Comparison of ENCODE assay signal across 12 cellular contexts in genomic region chr15:59199775-59200465, GRCh38. TPM values are rescaled to one million over a fixed set of nuclear protein-coding genes. Genes with fewer than 3 reads are reported as not detected.
A peak's percentile ranks its signal among the peaks of the same experiment; 100 is the strongest.
DNase-seq lines count a peak whose midpoint lies in the region; ATAC-seq, FAIRE-seq and TF ChIP-seq lines count a peak whose summit lies in the region.
"Had no signal": no experiment of that assay in that cellular context is flagged by ENCODE, and none has a peak within 500 bp of the region (broad histone marks: within the 10 kb centered on the region; RNA-seq: fewer than 3 reads in every experiment).

No MANE protein-coding gene starts in this region.

- H3K4me3 ChIP-seq in HFF-Myc (replicated peaks; ENCODE audit: low read depth, low read length) = no peak overlapping the region
- H3K4me3 ChIP-seq: prostate gland had no signal

- TF ChIP-seq CTCF in HFF-Myc (IDR thresholded peaks at IDR 0.05; ENCODE audit: low read depth, low read length, missing control alignments) (no peak), activated B cell treated with CpG ODN at 0.5 μM for 24 hours (IDR thresholded peaks at IDR 0.05) (no peak)

- CTCF ChIA-PET in activated B cell treated with CpG ODN at 0.5 μM for 24 hours (lab: Charles Lee) = no interaction called here

- peak overlapping the region; percentile 1 for H3K27ac Mint-ChIP-seq in activated B cell treated with CpG ODN at 0.5 μM for 24 hours

- peak; percentile 74 for FAIRE-seq in urothelium cell line (lab: Jason Lieb, UNC)
- FAIRE-seq: colon had no signal

- H3K4me1 Mint-ChIP-seq in activated B cell treated with CpG ODN at 0.5 μM for 24 hours = no peaks in the 10 kb centered on the region

- intact Hi-C loops in activated B cell treated with CpG ODN at 0.5 μM for 24 hours (cut with micrococcal nuclease) = no loop called here

- H3K9me3 Mint-ChIP-seq in activated B cell treated with CpG ODN at 0.5 μM for 24 hours = no peaks in the 10 kb centered on the region

- H3K4me3 Mint-ChIP-seq in activated B cell treated with CpG ODN at 0.5 μM for 24 hours = no peak overlapping the region

- no peak for ATAC-seq in activated B cell treated with CpG ODN at 0.5 μM for 24 hours (ENCODE audit: low read depth)

- peak; percentile 51 for DNase-seq in HFF-Myc (ENCODE audit: extremely low read depth, low read depth)
- DNase-seq in activated B cell treated with CpG ODN at 0.5 μM for 24 hours = no peak
- DNase-seq in foreskin melanocyte = peak; percentile 77
- peak; percentile 72 for DNase-seq in urothelium cell line (ENCODE audit: low spot score)
- no peak for DNase-seq in NCI-H2196 (lab: John Stamatoyannopoulos, UW; ENCODE audit: unreplicated experiment)
- no peak for DNase-seq in NCI-H82 (lab: John Stamatoyannopoulos, UW)
- no peak for DNase-seq in DMS 273 treated with DMSO at 0.1 percent for 48 hours (lab: John Stamatoyannopoulos, UW)
- DNase-seq: NCI-H446, T-helper 1 cell had no signal

- H3K27me3 Mint-ChIP-seq in activated B cell treated with CpG ODN at 0.5 μM for 24 hours = no peaks in the 10 kb centered on the region

- POLR2A ChIA-PET in activated B cell treated with CpG ODN at 0.5 μM for 24 hours (lab: Charles Lee) = no interaction called here

- peaks cover 76% of the 10 kb centered on the region for H3K36me3 Mint-ChIP-seq in activated B cell treated with CpG ODN at 0.5 μM for 24 hours (ENCODE audit: low read depth)

RNA-seq across cellular contexts. Expression of gene LDHAL6B, which starts 6.7 kb away (rescaled TPM):
- total RNA-seq in activated B cell treated with CpG ODN at 0.5 μM for 24 hours = not detected in 2 replicates
- total RNA-seq: G401 had no signal

Comparison
In these comparisons a context has a peak if more than half of its experiments do, and no peak if none do; other contexts are left out.
1. DNase-seq: peak in HFF-Myc (single experiment), foreskin melanocyte (single experiment) and urothelium cell line (single experiment); none in activated B cell treated with CpG ODN at 0.5 μM for 24 hours (single experiment), NCI-H2196 (single experiment), NCI-H82 (single experiment) and DMS 273 treated with DMSO at 0.1 percent for 48 hours (single experiment).